8 cellular contexts compared by ENCODE assay signal in the genomic region with DNA sequence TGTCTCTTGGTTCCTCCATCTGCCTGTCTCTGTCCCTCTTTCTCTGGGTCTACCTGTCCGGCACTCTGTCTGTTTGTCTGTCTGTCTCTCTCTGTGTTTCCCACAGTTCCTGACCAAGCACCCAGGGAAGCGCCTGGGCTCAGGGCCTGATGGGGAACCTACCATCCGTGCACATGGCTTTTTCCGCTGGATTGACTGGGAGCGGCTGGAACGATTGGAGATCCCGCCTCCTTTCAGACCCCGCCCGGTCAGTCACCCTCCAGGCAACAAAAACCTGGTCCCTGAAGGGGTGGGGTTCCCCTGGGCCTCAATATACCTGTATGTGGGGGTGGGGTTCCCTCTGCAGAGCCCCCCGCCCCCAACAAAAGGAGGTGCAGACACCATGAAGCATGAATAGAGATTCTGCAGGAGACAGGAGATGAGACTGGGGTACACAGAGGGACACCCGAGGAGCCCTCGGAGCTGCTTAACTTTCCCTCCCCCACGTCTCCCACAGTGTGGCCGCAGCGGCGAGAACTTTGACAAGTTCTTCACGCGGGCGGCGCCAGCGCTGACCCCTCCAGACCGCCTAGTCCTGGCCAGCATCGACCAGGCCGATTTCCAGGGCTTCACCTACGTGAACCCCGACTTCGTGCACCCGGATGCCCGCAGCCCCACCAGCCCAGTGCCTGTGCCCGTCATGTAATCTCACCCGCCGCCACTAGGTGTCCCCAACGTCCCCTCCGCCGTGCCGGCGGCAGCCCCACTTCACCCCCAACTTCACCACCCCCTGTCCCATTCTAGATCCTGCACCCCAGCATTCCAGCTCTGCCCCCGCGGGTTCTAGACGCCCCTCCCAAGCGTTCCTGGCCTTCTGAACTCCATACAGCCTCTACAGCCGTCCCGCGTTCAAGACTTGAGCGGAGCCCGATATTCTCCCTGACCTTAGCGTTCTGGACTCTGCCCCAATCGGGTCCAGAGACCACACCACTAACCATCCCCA. TPM values are rescaled to one million over a fixed set of nuclear protein-coding genes. Genes with fewer than 3 reads are reported as not detected.
A peak's percentile ranks its signal among the peaks of the same experiment; 100 is the strongest.
DNase-seq lines count a peak whose midpoint lies in the region; ATAC-seq and TF ChIP-seq lines count a peak whose summit lies in the region.

No MANE protein-coding gene starts in this region.

- TF ChIP-seq POLR2A in NB4 (IDR thresholded peaks at IDR 0.05; ENCODE audit: extremely low read depth, insufficient read length) (no peak), ovary (IDR thresholded peaks at IDR 0.05) (no peak)

- no peak for TF ChIP-seq EP300 in ovary (IDR thresholded peaks at IDR 0.05)

- no peaks in the 10 kb centered on the region for H3K36me3 ChIP-seq in ovary

- peaks cover 2% of the 10 kb centered on the region for H3K4me1 ChIP-seq in ovary (ENCODE audit: insufficient read depth)

- TF ChIP-seq CTCF in NB4 (IDR thresholded peaks at IDR 0.05; ENCODE audit: low read depth, low read length) = peak; percentile 62
- peak; percentile 90 for TF ChIP-seq CTCF in fibroblast of the aortic adventitia (IDR thresholded peaks at IDR 0.05; ENCODE audit: insufficient read depth, low read length)
- TF ChIP-seq CTCF in ovary (IDR thresholded peaks at IDR 0.05) = peak in 2 of 3 donors; percentile 17 to 26
- peak; percentile 85 for TF ChIP-seq CTCF in type B pancreatic cell (conservative IDR thresholded peaks at IDR 0.05)

- no peaks in the 10 kb centered on the region for H3K9me3 ChIP-seq in ovary

- H3K27me3 Mint-ChIP-seq in activated T-cell treated with anti-CD3 and anti-CD28 coated beads, Interleukin-2, amount 50 U/mL, for 24 hours = peaks cover 83% of the 10 kb centered on the region
- H3K27me3 Mint-ChIP-seq in type B pancreatic cell = peaks cover 80% of the 10 kb centered on the region

- DNase-seq in COLO668 (lab: John Stamatoyannopoulos, UW; ENCODE audit: unreplicated experiment) (peak; percentile 10), NB4 (ENCODE audit: low read depth) (peak; percentile 31), fibroblast of the aortic adventitia (ENCODE audit: low read depth) (peak; percentile 23), ovary (peak in 2 of 5 donors; percentile 31 to 53), type B pancreatic cell (ENCODE audit: extremely low spot score, unreplicated experiment) (no peak)
- DNase-seq in activated T-cell treated with anti-CD3 and anti-CD28 coated beads, Interleukin-2, amount 50 U/mL, for 24 hours = peak; percentile 82

- ATAC-seq in GM19035 (IDR thresholded peaks at IDR 0.05; ENCODE audit: unreplicated experiment) (no peak), GM21529 (IDR thresholded peaks at IDR 0.05; ENCODE audit: unreplicated experiment) (no peak)

- H3K36me3 Mint-ChIP-seq in activated T-cell treated with anti-CD3 and anti-CD28 coated beads, Interleukin-2, amount 50 U/mL, for 24 hours (ENCODE audit: low read depth) = no peaks in the 10 kb centered on the region
- no peaks in the 10 kb centered on the region for H3K36me3 Mint-ChIP-seq in type B pancreatic cell

- no peak overlapping the region for H3K27ac ChIP-seq in ovary

- H3K4me3 Mint-ChIP-seq in activated T-cell treated with anti-CD3 and anti-CD28 coated beads, Interleukin-2, amount 50 U/mL, for 24 hours = no peak overlapping the region
- H3K4me3 Mint-ChIP-seq in type B pancreatic cell = peak overlapping the region; percentile 36

- intact Hi-C loops in ovary (cut with DNase I) = loop anchor here in 1 of 4 donors (10.0 kb wide), 1 partner anchor 62 kb away; no protein-coding TSS in a partner anchor

- H3K27ac Mint-ChIP-seq in activated T-cell treated with anti-CD3 and anti-CD28 coated beads, Interleukin-2, amount 50 U/mL, for 24 hours = no peak overlapping the region
- H3K27ac Mint-ChIP-seq in type B pancreatic cell = no peak overlapping the region

- 11 to 13% (median 11%) methylated on average over 43 to 48 of the region's 48 CpGs for WGBS in ovary, 3 donors

- H3K27me3 ChIP-seq in ovary = peaks cover 3% of the 10 kb centered on the region

- H3K4me3 ChIP-seq in NB4 (ENCODE audit: low read depth, low read length) = no peak overlapping the region
- H3K4me3 ChIP-seq in fibroblast of the aortic adventitia (ENCODE audit: low read depth, low read length) = peak overlapping the region; percentile 42
- H3K4me3 ChIP-seq in ovary = no peak overlapping the region

- peaks cover 19% of the 10 kb centered on the region for H3K4me1 Mint-ChIP-seq in activated T-cell treated with anti-CD3 and anti-CD28 coated beads, Interleukin-2, amount 50 U/mL, for 24 hours (ENCODE audit: low read depth)
- peaks cover 13% of the 10 kb centered on the region for H3K4me1 Mint-ChIP-seq in type B pancreatic cell (ENCODE audit: unreplicated experiment)

- H3K9me3 Mint-ChIP-seq in activated T-cell treated with anti-CD3 and anti-CD28 coated beads, Interleukin-2, amount 50 U/mL, for 24 hours = no peaks in the 10 kb centered on the region
- H3K9me3 Mint-ChIP-seq in type B pancreatic cell = no peaks in the 10 kb centered on the region

RNA-seq across cellular contexts. Expression of gene CACNG7, which starts 2.6 kb away (rescaled TPM):
- total RNA-seq in fibroblast of the aortic adventitia (ENCODE audit: low replicate concordance) = 0.57 and 1.9 TPM in 2 replicates
- total RNA-seq in ovary = not detected
- polyA plus RNA-seq in ovary = under 1 TPM in 1 of 2 donors, not detected in 1; 0.02 TPM
- total RNA-seq in type B pancreatic cell (ENCODE audit: low replicate concordance) = 0.67 and 6.0 TPM in 2 replicates

RNA-seq across cellular contexts. Expression of gene PRKCG, which starts 24.5 kb away (rescaled TPM):
- total RNA-seq in fibroblast of the aortic adventitia (ENCODE audit: low replicate concordance) (not detected in 2 replicates), ovary (under 1 TPM in 1 of 7 donors, not detected in 6; 0.08 TPM), type B pancreatic cell (ENCODE audit: low replicate concordance) (2.4 and 3.1 TPM in 2 replicates)
- under 1 TPM in 1 of 2 donors, not detected in 1; 0.04 TPM for polyA plus RNA-seq in ovary

RNA-seq across cellular contexts. Expression of gene MYADM, which starts 38.8 kb away (rescaled TPM):
- total RNA-seq in fibroblast of the aortic adventitia (ENCODE audit: low replicate concordance) (6.8 and 30.2 TPM in 2 replicates), ovary (100 to 1,000 TPM in 5 of 7 donors, 10 to 100 TPM in 2; 27.5 to 216 (median 146) TPM), type B pancreatic cell (ENCODE audit: low replicate concordance) (69.5 and 73.5 TPM in 2 replicates)
- 100 to 1,000 TPM in 1 of 2 donors, 10 to 100 TPM in 1; 86.3 to 134 TPM for polyA plus RNA-seq in ovary

RNA-seq across cellular contexts. Expression of gene CACNG8, which starts 56.2 kb away (rescaled TPM):
- total RNA-seq in fibroblast of the aortic adventitia (ENCODE audit: low replicate concordance) (0.41 and 0.45 TPM in 2 replicates), ovary (under 1 TPM in 4 of 7 donors, not detected in 3; 0.03 to 0.12 (median 0.08) TPM), type B pancreatic cell (ENCODE audit: low replicate concordance) (0.05 and 0.97 TPM in 2 replicates)
- polyA plus RNA-seq in ovary = under 1 TPM; 0.06 to 0.13 TPM

Comparison
In these comparisons a context has a peak if more than half of its experiments do, and no peak if none do; other contexts are left out.
1. CTCF ChIP-seq: peak in every context shown above with its lines; median percentile 90 in fibroblast of the aortic adventitia; 85 in type B pancreatic cell; 62 in NB4; 22 in ovary.